In genomic region chr7:73839743-73840714, GRCh38 we compare ENCODE assay signal across 1 cellular context.
TF ChIP-seq lines count a peak whose summit lies in the region.

No MANE protein-coding gene starts in this region.

TF ChIP-seq in HEK293, 187 proteins besides CTCF, POLR2A, EP300 and RAD21 (continued from another document):
- TF ChIP-seq ZBTB10 (tag by site-specific recombination; IDR thresholded peaks at IDR 0.05) (no peak), ZNF2 (tag by site-specific recombination; IDR thresholded peaks at IDR 0.05) (no peak), ZNF169 (tag by site-specific recombination; IDR thresholded peaks at IDR 0.05) (no peak), ZNF157 (tag by site-specific recombination; IDR thresholded peaks at IDR 0.05) (no peak), ZNF626 (tag by site-specific recombination; IDR thresholded peaks at IDR 0.05) (no peak), ZNF776 (tag by site-specific recombination; IDR thresholded peaks at IDR 0.05; ENCODE audit: borderline replicate concordance) (no peak), ELK4 (IDR thresholded peaks at IDR 0.05; ENCODE audit: borderline replicate concordance, low read depth, low read length) (no peak), PBX3 (CRISPR knock-in tag; IDR thresholded peaks at IDR 0.05) (no peak), ZSCAN4 (tag by site-specific recombination; IDR thresholded peaks at IDR 0.05) (no peak), ZNF830 (tag by site-specific recombination; IDR thresholded peaks at IDR 0.05; ENCODE audit: low read depth) (no peak), ZNF518A (tag by site-specific recombination; conservative IDR thresholded peaks at IDR 0.05; ENCODE audit: low read depth) (no peak), YY1 (tag by site-specific recombination; IDR thresholded peaks at IDR 0.05) (no peak), TSHZ1 (tag by site-specific recombination; IDR thresholded peaks at IDR 0.05; ENCODE audit: borderline replicate concordance) (no peak), ZNF785 (tag by site-specific recombination; IDR thresholded peaks at IDR 0.05) (no peak), ZNF398 (tag by site-specific recombination; IDR thresholded peaks at IDR 0.05) (no peak)
